In the genomic region with DNA sequence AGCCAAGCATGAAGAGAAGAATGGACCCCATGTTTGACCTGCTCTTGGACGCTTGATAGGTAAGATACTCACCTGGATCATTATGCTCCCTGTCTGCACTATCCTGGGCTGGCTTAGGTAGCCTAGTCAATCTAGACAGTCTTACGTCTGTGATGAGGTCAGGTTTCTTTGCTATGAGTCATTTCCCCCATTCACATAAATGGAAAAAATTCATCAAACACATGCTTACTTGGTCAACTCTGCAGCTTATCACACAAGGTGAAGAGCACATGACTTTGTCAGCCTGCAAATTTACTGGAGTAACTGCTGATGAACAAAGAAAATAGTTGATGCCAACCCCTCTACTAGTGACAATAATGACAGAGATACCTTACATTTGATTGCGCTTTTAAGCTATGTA, we compare ENCODE assay signal across 12 cellular contexts.
DNase-seq lines count a peak whose midpoint lies in the region; ATAC-seq and FAIRE-seq lines count a peak whose summit lies in the region.
"Had no signal": no experiment of that assay in that cellular context is flagged by ENCODE, and none has a peak within 500 bp of the region (broad histone marks: within the 10 kb centered on the region; RNA-seq: fewer than 3 reads in every experiment).

No MANE protein-coding gene starts in this region.

- no peak overlapping the region for H3K27ac ChIP-seq in epithelial cell of prostate
- H3K27ac ChIP-seq: sigmoid colon, thoracic aorta had no signal

- no peak for FAIRE-seq in RCC 7860 (lab: Jason Lieb, UNC)

- DNase-seq in 8988T (peak; percentile 29), ELR (ENCODE audit: low read depth) (peak; percentile 87), RCC 7860 (ENCODE audit: low spot score) (peak; percentile 72), epithelial cell of prostate (ENCODE audit: low read depth, low spot score) (peak; percentile 56), GF-D8 (lab: John Stamatoyannopoulos, UW) (no peak)
- DNase-seq: activated effector memory CD4-positive, alpha-beta T cell treated with Interleukin-2 at 50 U/mL for 16 hours; Right ventricle myocardium superior; sigmoid colon had no signal

- ATAC-seq in HG03469 (IDR thresholded peaks at IDR 0.05; ENCODE audit: unreplicated experiment) (no peak), HG03520 (IDR thresholded peaks at IDR 0.05; ENCODE audit: unreplicated experiment) (no peak), GM21723 (IDR thresholded peaks at IDR 0.05; ENCODE audit: unreplicated experiment) (no peak)
